In genomic region chr22:25024895-25025294, GRCh38 we compare ENCODE assay signal across 16 cellular contexts.
DNase-seq lines count a peak whose midpoint lies in the region; ATAC-seq, FAIRE-seq and TF ChIP-seq lines count a peak whose summit lies in the region.
"Had no signal": no experiment of that assay in that cellular context is flagged by ENCODE, and none has a peak within 500 bp of the region (broad histone marks: within the 10 kb centered on the region; RNA-seq: fewer than 3 reads in every experiment).

No MANE protein-coding gene starts in this region.

- H3K4me1 Mint-ChIP-seq in activated naive CD8-positive, alpha-beta T cell treated with anti-CD3 and anti-CD28 coated beads, Interleukin-2, amount 10 ng/mL, durations not matched to agents 7 days and 5 days = peaks cover 12% of the 10 kb centered on the region
- H3K4me1 Mint-ChIP-seq in activated naive CD8-positive, alpha-beta T cell treated with anti-CD3 and anti-CD28 coated beads for 36 hours = peaks cover 3% of the 10 kb centered on the region
- peaks cover 47% of the 10 kb centered on the region for H3K4me1 Mint-ChIP-seq in chondrocyte (ENCODE audit: low read depth)

- 64 to 78% methylated on average over 3 of the region's 3 CpGs for WGBS in GM23248 (ENCODE audit: low coverage in 1 of 2, low lambda C conversion rate in 2 of 2, missing lambda C conversion rate in 2 of 2), 2 experiments

- H3K27ac ChIP-seq in mucosa of rectum (ENCODE audit: low read depth in 2 of 2, low read length in 2 of 2) = peak overlapping the region; percentile 8 to 91
- no peak overlapping the region for H3K27ac ChIP-seq in GM23248

- H3K36me3 ChIP-seq in mucosa of rectum (ENCODE audit: control insufficient read depth in 2 of 2, insufficient read depth in 2 of 2, low read length in 2 of 2) (peaks cover 3 to 6% of the 10 kb centered on the region in 2 donors), GM23248 (ENCODE audit: low read depth) (no peaks in the 10 kb centered on the region)
- H3K36me3 ChIP-seq: BLaER1 treated with 17β-estradiol and CSF1 and Interleukin-3, amounts not matched to agents 10 nM and 100 nM had no signal

- peak overlapping the region; percentile 27 for H3K27ac Mint-ChIP-seq in activated naive CD8-positive, alpha-beta T cell treated with anti-CD3 and anti-CD28 coated beads, Interleukin-2, amount 10 ng/mL, durations not matched to agents 7 days and 5 days
- no peak overlapping the region for H3K27ac Mint-ChIP-seq in activated naive CD8-positive, alpha-beta T cell treated with anti-CD3 and anti-CD28 coated beads for 36 hours
- peak overlapping the region; percentile 18 for H3K27ac Mint-ChIP-seq in chondrocyte (ENCODE audit: unreplicated experiment)

- in situ Hi-C loops in GM23248 (cut with MboI) = no loop called here

- no peak for DNase-seq in activated naive CD8-positive, alpha-beta T cell treated with anti-CD3 and anti-CD28 coated beads, Interleukin-2, amount 10 ng/mL, durations not matched to agents 7 days and 5 days
- DNase-seq in activated naive CD8-positive, alpha-beta T cell treated with anti-CD3 and anti-CD28 coated beads for 36 hours = no peak
- DNase-seq in chondrocyte (ENCODE audit: low spot score) (no peak), urothelium cell line (ENCODE audit: low spot score) (no peak), hippocampal formation (lab: John Stamatoyannopoulos, UW) (no peak), GM23248 (no peak)
- DNase-seq: KG1; NCI-H1048; NCI-H2081 treated with DMSO at 0.1 percent for 48 hours; NCI-H226; NCI-H526 treated with DMSO at 0.1 percent for 48 hours; NK-92 treated with Interleukin-12 subunit alpha and Interleukin-12 subunit beta, amount 100 ng/mL, for 24 hours; PC-3 had no signal

- H3K27me3 ChIP-seq in mucosa of rectum (ENCODE audit: control insufficient read depth in 2 of 2, insufficient read depth in 2 of 2, low read length in 2 of 2) (no peaks in the 10 kb centered on the region), GM23248 (replicated peaks; ENCODE audit: insufficient read depth) (peaks cover 6% of the 10 kb centered on the region; the same call in 1 of the 2 replicates)
- H3K27me3 ChIP-seq: BLaER1 treated with 17β-estradiol and CSF1 and Interleukin-3, amounts not matched to agents 10 nM and 100 nM had no signal

- no peak overlapping the region for H2AFZ ChIP-seq in GM23248

- H4K20me1 ChIP-seq in GM23248 (ENCODE audit: insufficient read depth) = no peaks in the 10 kb centered on the region
- H4K20me1 ChIP-seq: BLaER1 treated with 17β-estradiol and CSF1 and Interleukin-3, amounts not matched to agents 10 nM and 100 nM had no signal

- H3K27me3 Mint-ChIP-seq in activated naive CD8-positive, alpha-beta T cell treated with anti-CD3 and anti-CD28 coated beads, Interleukin-2, amount 10 ng/mL, durations not matched to agents 7 days and 5 days = peaks cover 8% of the 10 kb centered on the region
- peaks cover 6% of the 10 kb centered on the region for H3K27me3 Mint-ChIP-seq in activated naive CD8-positive, alpha-beta T cell treated with anti-CD3 and anti-CD28 coated beads for 36 hours
- H3K27me3 Mint-ChIP-seq in chondrocyte (ENCODE audit: low read depth) = no peaks in the 10 kb centered on the region

- no peaks in the 10 kb centered on the region for H3K9me3 ChIP-seq in mucosa of rectum (ENCODE audit: control insufficient read depth in 2 of 2, low read length in 2 of 2)
- no peaks in the 10 kb centered on the region for H3K9me3 ChIP-seq in GM23248 (ENCODE audit: low read depth)
- H3K9me3 ChIP-seq: BLaER1 treated with 17β-estradiol and CSF1 and Interleukin-3, amounts not matched to agents 10 nM and 100 nM had no signal

- no peak for TF ChIP-seq CTCF in chondrocyte (IDR thresholded peaks at IDR 0.05)

- H3K4me1 ChIP-seq in mucosa of rectum (ENCODE audit: control insufficient read depth in 2 of 2, insufficient read depth in 2 of 2, low read length in 2 of 2) (peaks cover 13 to 44% of the 10 kb centered on the region in 2 donors), GM23248 (ENCODE audit: insufficient read depth) (peaks cover 13% of the 10 kb centered on the region)

- H3K9me2 ChIP-seq in GM23248 (ENCODE audit: insufficient read depth) = no peaks in the 10 kb centered on the region

- ATAC-seq in activated naive CD8-positive, alpha-beta T cell treated with anti-CD3 and anti-CD28 coated beads, Interleukin-2, amount 10 ng/mL, durations not matched to agents 7 days and 5 days (ENCODE audit: low read depth) = no peak
- no peak for ATAC-seq in SK-N-SH treated with all-trans-retinoic acid at 6 μM for 48 hours

- FAIRE-seq in urothelium cell line (lab: Jason Lieb, UNC) = peak; percentile 99

- no peaks in the 10 kb centered on the region for H3K79me2 ChIP-seq in GM23248 (ENCODE audit: insufficient read depth)

- no peaks in the 10 kb centered on the region for H3F3A ChIP-seq in GM23248 (ENCODE audit: insufficient read depth)

- no peak overlapping the region for H3K4me2 ChIP-seq in GM23248 (ENCODE audit: unreplicated experiment)

- H3K9me3 Mint-ChIP-seq in activated naive CD8-positive, alpha-beta T cell treated with anti-CD3 and anti-CD28 coated beads, Interleukin-2, amount 10 ng/mL, durations not matched to agents 7 days and 5 days = no peaks in the 10 kb centered on the region
- H3K9me3 Mint-ChIP-seq in activated naive CD8-positive, alpha-beta T cell treated with anti-CD3 and anti-CD28 coated beads for 36 hours = no peaks in the 10 kb centered on the region
- H3K9me3 Mint-ChIP-seq in chondrocyte (ENCODE audit: low read depth) = no peaks in the 10 kb centered on the region

- H3K4me3 ChIP-seq in mucosa of rectum (ENCODE audit: low read length in 2 of 2) (no peak overlapping the region), GM23248 (no peak overlapping the region)
- H3K4me3 ChIP-seq: BLaER1 treated with 17β-estradiol and CSF1 and Interleukin-3, amounts not matched to agents 10 nM and 100 nM had no signal

- H3K4me3 Mint-ChIP-seq in activated naive CD8-positive, alpha-beta T cell treated with anti-CD3 and anti-CD28 coated beads, Interleukin-2, amount 10 ng/mL, durations not matched to agents 7 days and 5 days = no peak overlapping the region
- H3K4me3 Mint-ChIP-seq in activated naive CD8-positive, alpha-beta T cell treated with anti-CD3 and anti-CD28 coated beads for 36 hours = no peak overlapping the region
- H3K4me3 Mint-ChIP-seq in chondrocyte (ENCODE audit: unreplicated experiment) = no peak overlapping the region

- POLR2A ChIA-PET in activated naive CD8-positive, alpha-beta T cell treated with anti-CD3 and anti-CD28 coated beads, Interleukin-2, amount 10 ng/mL, durations not matched to agents 7 days and 5 days (lab: Charles Lee) = no interaction called here

- H3K36me3 Mint-ChIP-seq in activated naive CD8-positive, alpha-beta T cell treated with anti-CD3 and anti-CD28 coated beads, Interleukin-2, amount 10 ng/mL, durations not matched to agents 7 days and 5 days = no peaks in the 10 kb centered on the region
- H3K36me3 Mint-ChIP-seq in activated naive CD8-positive, alpha-beta T cell treated with anti-CD3 and anti-CD28 coated beads for 36 hours = no peaks in the 10 kb centered on the region
- peaks cover 6% of the 10 kb centered on the region for H3K36me3 Mint-ChIP-seq in chondrocyte (ENCODE audit: low read depth)

- H3K9ac ChIP-seq in mucosa of rectum (ENCODE audit: low read depth in 1 of 2, low read length in 2 of 2) = no peak overlapping the region
- no peak overlapping the region for H3K9ac ChIP-seq in GM23248

TF ChIP-seq in SK-N-SH treated with all-trans-retinoic acid at 6 μM for 48 hours, 23 proteins besides CTCF, POLR2A, EP300 and RAD21 (continues in another document):
- TF ChIP-seq ZFP30 (CRISPR knock-in tag; IDR thresholded peaks at IDR 0.05) (no peak), TOX (CRISPR knock-in tag; IDR thresholded peaks at IDR 0.05; ENCODE audit: borderline replicate concordance) (no peak), PATZ1 (CRISPR knock-in tag; IDR thresholded peaks at IDR 0.05; ENCODE audit: borderline replicate concordance) (no peak), ZNF8 (CRISPR knock-in tag; IDR thresholded peaks at IDR 0.05) (no peak), GLIS3 (CRISPR knock-in tag; IDR thresholded peaks at IDR 0.05) (no peak), ARNTL (CRISPR knock-in tag; IDR thresholded peaks at IDR 0.05; ENCODE audit: borderline replicate concordance, low read depth) (no peak), ZFP3 (CRISPR knock-in tag; IDR thresholded peaks at IDR 0.05) (no peak), PPARA (CRISPR knock-in tag; IDR thresholded peaks at IDR 0.05; ENCODE audit: borderline replicate concordance) (no peak), ZC3H10 (CRISPR knock-in tag; IDR thresholded peaks at IDR 0.05) (no peak), ESRRG (CRISPR knock-in tag; IDR thresholded peaks at IDR 0.05) (no peak), OSR1 (CRISPR knock-in tag; IDR thresholded peaks at IDR 0.05) (no peak), CREB5 (CRISPR knock-in tag; IDR thresholded peaks at IDR 0.05; ENCODE audit: low read depth) (no peak), SNAI2 (CRISPR knock-in tag; IDR thresholded peaks at IDR 0.05) (no peak), TCF4 (CRISPR knock-in tag; IDR thresholded peaks at IDR 0.05; ENCODE audit: borderline replicate concordance) (no peak), RARB (CRISPR knock-in tag; IDR thresholded peaks at IDR 0.05) (no peak)
